1 cellular context compared by ENCODE assay signal in the genomic region with DNA sequence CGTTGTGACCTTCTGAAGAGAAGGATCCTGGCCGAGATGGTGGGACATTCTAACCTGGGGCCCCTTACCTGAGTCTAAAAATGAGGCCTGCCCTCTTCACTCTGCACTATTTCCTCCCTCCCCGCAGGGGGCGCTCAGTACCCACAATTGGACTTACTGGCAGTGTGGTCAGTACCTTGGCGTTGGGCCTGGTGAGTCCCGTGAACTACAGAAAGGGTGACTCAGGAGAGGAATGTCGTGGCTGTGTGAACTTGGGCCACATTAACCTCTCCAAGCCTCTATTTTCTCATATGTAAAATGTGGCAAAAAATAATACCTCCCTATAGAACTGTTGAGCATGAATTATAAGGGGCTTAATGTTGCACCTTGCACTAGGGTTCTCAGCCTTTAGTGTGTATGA.
A peak's percentile ranks its signal among the peaks of the same experiment; 100 is the strongest.
TF ChIP-seq lines count a peak whose summit lies in the region.

No MANE protein-coding gene starts in this region.

TF ChIP-seq in H1, 55 proteins besides CTCF, POLR2A, EP300 and RAD21:
- TF ChIP-seq CHD1 (IDR thresholded peaks at IDR 0.05; ENCODE audit: low read depth, low read length): no peak
- TF ChIP-seq SIN3A (conservative IDR thresholded peaks at IDR 0.05 in 1 of 2, IDR thresholded peaks at IDR 0.05 in 1 of 2; ENCODE audit: low read depth in 1 of 2, low read length in 2 of 2): peak in 1 of 2 experiments; percentile 61; a peak in 2 of 4 replicates
- 0 out of 2 replicates have a peak, but pooled peaks have one; percentile 58 for TF ChIP-seq TEAD4 (IDR thresholded peaks at IDR 0.05; ENCODE audit: low read depth, low read length)
- peak; percentile 61 for TF ChIP-seq BACH1 (IDR thresholded peaks at IDR 0.05; ENCODE audit: low read length)
